ENCODE assay signal across 15 cellular contexts in the genomic region with DNA sequence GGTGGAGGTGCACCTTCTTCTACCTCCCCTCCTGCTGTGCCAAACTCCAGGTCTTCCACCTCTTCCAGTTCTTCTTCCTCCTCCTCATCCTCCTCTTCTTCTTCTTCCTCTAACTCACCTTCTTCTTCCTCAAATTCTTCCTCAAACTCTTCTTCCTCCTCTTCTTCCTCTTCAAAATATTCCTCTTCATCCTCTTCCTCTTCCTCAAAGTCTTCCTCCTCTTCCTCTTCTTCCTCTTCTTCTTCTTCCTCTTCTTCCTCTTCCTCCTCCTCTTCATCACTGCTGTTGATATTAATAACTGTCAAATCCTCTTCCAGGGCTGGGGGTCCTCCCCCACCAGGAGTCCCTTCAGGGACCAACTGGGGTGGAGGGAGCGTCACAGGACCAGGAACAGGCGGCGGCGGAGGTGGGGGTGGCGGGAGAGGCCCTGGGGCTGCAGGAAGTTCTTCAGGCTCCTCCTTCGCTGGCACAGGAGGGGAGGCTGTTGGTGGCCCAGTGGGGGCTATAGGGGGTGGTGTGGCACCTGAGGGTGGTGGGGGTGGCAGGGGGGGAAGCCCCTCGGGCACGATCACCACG. TPM values are rescaled to one million over a fixed set of nuclear protein-coding genes. Genes with fewer than 3 reads are reported as not detected.
DNase-seq lines count a peak whose midpoint lies in the region; ATAC-seq lines count a peak whose summit lies in the region.
"Had no signal": no experiment of that assay in that cellular context is flagged by ENCODE, and none has a peak within 500 bp of the region (broad histone marks: within the 10 kb centered on the region; RNA-seq: fewer than 3 reads in every experiment).

No MANE protein-coding gene starts in this region.

- H3K9me3 Mint-ChIP-seq in stimulated activated naive CD8-positive, alpha-beta T cell treated with anti-CD3 and anti-CD28 coated beads, Interleukin-15, Interleukin-2, amounts not matched to agents 100 ng/mL and 50 ng/mL, for 24 hours, result no peaks in the 10 kb centered on the region
- H3K9me3 Mint-ChIP-seq in stimulated activated naive CD8-positive, alpha-beta T cell treated with anti-CD3 and anti-CD28 coated beads, Interleukin-15, amount 100 ng/mL, for 72 hours, result no peaks in the 10 kb centered on the region
- H3K9me3 Mint-ChIP-seq in activated naive CD8-positive, alpha-beta T cell treated with anti-CD3 and anti-CD28 coated beads, Interleukin-2, amount 50 U/mL, for 24 hours, result no peaks in the 10 kb centered on the region
- H3K9me3 Mint-ChIP-seq: CD14-positive monocyte; CD8-positive, alpha-beta T cell had no signal

- no peak overlapping the region for H3K4me3 Mint-ChIP-seq in stimulated activated naive CD8-positive, alpha-beta T cell treated with anti-CD3 and anti-CD28 coated beads, Interleukin-15, Interleukin-2, amounts not matched to agents 100 ng/mL and 50 ng/mL, for 24 hours
- H3K4me3 Mint-ChIP-seq in stimulated activated naive CD8-positive, alpha-beta T cell treated with anti-CD3 and anti-CD28 coated beads, Interleukin-15, amount 100 ng/mL, for 72 hours, result no peak overlapping the region
- no peak overlapping the region for H3K4me3 Mint-ChIP-seq in activated naive CD8-positive, alpha-beta T cell treated with anti-CD3 and anti-CD28 coated beads, Interleukin-2, amount 50 U/mL, for 24 hours
- H3K4me3 Mint-ChIP-seq: CD14-positive monocyte; CD8-positive, alpha-beta T cell had no signal

- no peak for ATAC-seq in stimulated activated naive CD8-positive, alpha-beta T cell treated with anti-CD3 and anti-CD28 coated beads, Interleukin-15, amount 100 ng/mL, for 72 hours
- no peak for ATAC-seq in activated naive CD8-positive, alpha-beta T cell treated with anti-CD3 and anti-CD28 coated beads, Interleukin-2, amount 50 U/mL, for 24 hours
- ATAC-seq: CD8-positive, alpha-beta T cell; HCT116 had no signal

- peak overlapping the region; percentile 28 for H3K27ac Mint-ChIP-seq in stimulated activated naive CD8-positive, alpha-beta T cell treated with anti-CD3 and anti-CD28 coated beads, Interleukin-15, Interleukin-2, amounts not matched to agents 100 ng/mL and 50 ng/mL, for 24 hours
- peak overlapping the region in 1 of 2 donors; percentile 50 for H3K27ac Mint-ChIP-seq in stimulated activated naive CD8-positive, alpha-beta T cell treated with anti-CD3 and anti-CD28 coated beads, Interleukin-15, amount 100 ng/mL, for 72 hours
- H3K27ac Mint-ChIP-seq in activated naive CD8-positive, alpha-beta T cell treated with anti-CD3 and anti-CD28 coated beads, Interleukin-2, amount 50 U/mL, for 24 hours, result peak overlapping the region; percentile 38
- H3K27ac Mint-ChIP-seq: CD8-positive, alpha-beta T cell had no signal

- no peaks in the 10 kb centered on the region for H3K4me1 Mint-ChIP-seq in stimulated activated naive CD8-positive, alpha-beta T cell treated with anti-CD3 and anti-CD28 coated beads, Interleukin-15, Interleukin-2, amounts not matched to agents 100 ng/mL and 50 ng/mL, for 24 hours (ENCODE audit: low read depth)
- H3K4me1 Mint-ChIP-seq in stimulated activated naive CD8-positive, alpha-beta T cell treated with anti-CD3 and anti-CD28 coated beads, Interleukin-15, amount 100 ng/mL, for 72 hours, result no peaks in the 10 kb centered on the region
- no peaks in the 10 kb centered on the region for H3K4me1 Mint-ChIP-seq in activated naive CD8-positive, alpha-beta T cell treated with anti-CD3 and anti-CD28 coated beads, Interleukin-2, amount 50 U/mL, for 24 hours
- H3K4me1 Mint-ChIP-seq: CD14-positive monocyte had no signal

- H3K36me3 Mint-ChIP-seq in stimulated activated naive CD8-positive, alpha-beta T cell treated with anti-CD3 and anti-CD28 coated beads, Interleukin-15, Interleukin-2, amounts not matched to agents 100 ng/mL and 50 ng/mL, for 24 hours (ENCODE audit: low read depth), result peaks cover 51% of the 10 kb centered on the region
- peaks cover 35% of the 10 kb centered on the region for H3K36me3 Mint-ChIP-seq in activated naive CD8-positive, alpha-beta T cell treated with anti-CD3 and anti-CD28 coated beads, Interleukin-2, amount 50 U/mL, for 24 hours (ENCODE audit: low read depth)

- no peaks in the 10 kb centered on the region for H3K27me3 Mint-ChIP-seq in stimulated activated naive CD8-positive, alpha-beta T cell treated with anti-CD3 and anti-CD28 coated beads, Interleukin-15, Interleukin-2, amounts not matched to agents 100 ng/mL and 50 ng/mL, for 24 hours
- no peaks in the 10 kb centered on the region for H3K27me3 Mint-ChIP-seq in stimulated activated naive CD8-positive, alpha-beta T cell treated with anti-CD3 and anti-CD28 coated beads, Interleukin-15, amount 100 ng/mL, for 72 hours
- H3K27me3 Mint-ChIP-seq in activated naive CD8-positive, alpha-beta T cell treated with anti-CD3 and anti-CD28 coated beads, Interleukin-2, amount 50 U/mL, for 24 hours, result no peaks in the 10 kb centered on the region

- no peak for DNase-seq in stimulated activated naive CD8-positive, alpha-beta T cell treated with anti-CD3 and anti-CD28 coated beads, Interleukin-15, amount 100 ng/mL, for 72 hours
- DNase-seq in activated naive CD8-positive, alpha-beta T cell treated with anti-CD3 and anti-CD28 coated beads, Interleukin-2, amount 50 U/mL, for 24 hours, result no peak
- DNase-seq in islet precursor cell, result peak; percentile 42
- no peak for DNase-seq in cerebellum (ENCODE audit: low spot score)
- no peak for DNase-seq in central memory CD4-positive, alpha-beta T cell
- DNase-seq in NCI-H748 treated with DMSO at 0.1 percent for 48 hours (lab: John Stamatoyannopoulos, UW), result no peak
- DNase-seq: CD8-positive, alpha-beta T cell; COR-L47; DMS153; DMS79 treated with DMSO at 0.1 percent for 48 hours; EL had no signal

RNA-seq across cellular contexts. Expression of a gene that starts 30.7 kb away (rescaled TPM):
- 0.27 TPM for total RNA-seq in cerebellum
- total RNA-seq: CD8-positive, alpha-beta T cell; H4 had no signal

RNA-seq across cellular contexts. Expression of a gene that starts 31.8 kb away (rescaled TPM):
- 33.8 TPM for total RNA-seq in cerebellum

RNA-seq across cellular contexts. Expression of a gene that starts 38.3 kb away (rescaled TPM):
- 20.7 TPM for total RNA-seq in cerebellum

RNA-seq across cellular contexts. Expression of a gene that starts 59.1 kb away (rescaled TPM):
- total RNA-seq in cerebellum, result 8.9 TPM
